9 cellular contexts compared by ENCODE assay signal in genomic region chr12:67430708-67431335, GRCh38.
DNase-seq lines count a peak whose midpoint lies in the region; ATAC-seq and TF ChIP-seq lines count a peak whose summit lies in the region.
"Had no signal": no experiment of that assay in that cellular context is flagged by ENCODE, and none has a peak within 500 bp of the region (broad histone marks: within the 10 kb centered on the region; RNA-seq: fewer than 3 reads in every experiment).

No MANE protein-coding gene starts in this region.

- H3K36me3 ChIP-seq in aorta (ENCODE audit: control insufficient read depth in 1 of 2, insufficient read depth in 2 of 2, low read length in 1 of 2): no peaks in the 10 kb centered on the region

- H3K27ac ChIP-seq in aorta (ENCODE audit: low read depth in 1 of 2, low read length in 2 of 2): peak overlapping the region in 1 of 2 donors; percentile 47

- no peaks in the 10 kb centered on the region for H3K27me3 ChIP-seq in aorta (ENCODE audit: control insufficient read depth in 1 of 2, insufficient read depth in 2 of 2, low read length in 1 of 2)

- TF ChIP-seq CTCF in fibroblast of the aortic adventitia (IDR thresholded peaks at IDR 0.05; ENCODE audit: insufficient read depth, low read length) (peak; percentile 28), nephron (IDR thresholded peaks at IDR 0.05; ENCODE audit: unreplicated experiment in 3 of 3) (peak; percentile 25 to 40 (median 33))

- 12% methylated on average over 9 of the region's 9 CpGs for WGBS in aorta, 2 donors

- H3K4me3 ChIP-seq in fibroblast of the aortic adventitia (ENCODE audit: low read depth, low read length) (no peak overlapping the region), aorta (ENCODE audit: low read length in 2 of 2) (no peak overlapping the region)

- H3K4me1 Mint-ChIP-seq in nephron: peaks cover 70% of the 10 kb centered on the region

- intact Hi-C loops in Right ventricle myocardium inferior (cut with DNase I) (loop anchor here (5.0 to 10.0 kb wide), 2 partner anchors 284 to 511 kb away; no protein-coding TSS in a partner anchor), cardiac septum (cut with DNase I) (loop anchor here (5.0 kb wide), 2 partner anchors 86 to 511 kb away; no protein-coding TSS in a partner anchor), aorta (cut with DNase I) (no loop called here)

- peak; percentile 89 for ATAC-seq in Right ventricle myocardium inferior
- ATAC-seq in aorta (ENCODE audit: low FRiP score): peak; percentile 85

- H3K4me1 ChIP-seq in aorta (ENCODE audit: control insufficient read depth in 1 of 2, insufficient read depth in 2 of 2, low read length in 2 of 2): peaks cover 3 to 7% of the 10 kb centered on the region in 2 donors

- no peaks in the 10 kb centered on the region for H3K36me3 Mint-ChIP-seq in nephron (ENCODE audit: low read depth)
- H3K36me3 Mint-ChIP-seq: CD14-positive monocyte had no signal

- DNase-seq in Right ventricle myocardium inferior (ENCODE audit: missing footprints): peak; percentile 83
- no peak for DNase-seq in cardiac septum (ENCODE audit: low spot score)
- DNase-seq in fibroblast of the aortic adventitia (ENCODE audit: low read depth): peak; percentile 88
- DNase-seq in aorta: peak; percentile 68 to 73
- no peak for DNase-seq in amniotic stem cell (lab: John Stamatoyannopoulos, UW)
- DNase-seq in activated naive CD4-positive, alpha-beta T cell treated with Interleukin-2 at 50 U/mL for 16 hours: no peak
- DNase-seq in NCI-H1436 treated with DMSO at 0.1 percent for 48 hours (lab: John Stamatoyannopoulos, UW): no peak

- H3K9me3 ChIP-seq in aorta (ENCODE audit: control insufficient read depth, low read length): no peaks in the 10 kb centered on the region

- H3K9me3 Mint-ChIP-seq in nephron: no peaks in the 10 kb centered on the region
- H3K9me3 Mint-ChIP-seq: CD14-positive monocyte had no signal

- no peak overlapping the region for H3K4me3 Mint-ChIP-seq in nephron
- H3K4me3 Mint-ChIP-seq: CD14-positive monocyte had no signal

- peaks cover 2% of the 10 kb centered on the region for H3K27me3 Mint-ChIP-seq in nephron (ENCODE audit: low read depth)

- H3K27ac Mint-ChIP-seq in nephron: peak overlapping the region; percentile 68 to 74 (median 74)
- H3K27ac Mint-ChIP-seq: CD14-positive monocyte had no signal

Comparison
In these comparisons a context has a peak if more than half of its experiments do, and no peak if none do; other contexts are left out.
1. DNase-seq: peak in Right ventricle myocardium inferior (single experiment), fibroblast of the aortic adventitia (single experiment) and aorta (2 of 2); none in cardiac septum (single experiment), amniotic stem cell (single experiment), activated naive CD4-positive, alpha-beta T cell treated with Interleukin-2 at 50 U/mL for 16 hours (single experiment) and NCI-H1436 treated with DMSO at 0.1 percent for 48 hours (single experiment).
2. intact Hi-C loops: an anchor here in Right ventricle myocardium inferior (5.0 to 10.0 kb wide) and cardiac septum (5.0 kb wide); none called in aorta.